24 cellular contexts compared by ENCODE assay signal in the genomic region with DNA sequence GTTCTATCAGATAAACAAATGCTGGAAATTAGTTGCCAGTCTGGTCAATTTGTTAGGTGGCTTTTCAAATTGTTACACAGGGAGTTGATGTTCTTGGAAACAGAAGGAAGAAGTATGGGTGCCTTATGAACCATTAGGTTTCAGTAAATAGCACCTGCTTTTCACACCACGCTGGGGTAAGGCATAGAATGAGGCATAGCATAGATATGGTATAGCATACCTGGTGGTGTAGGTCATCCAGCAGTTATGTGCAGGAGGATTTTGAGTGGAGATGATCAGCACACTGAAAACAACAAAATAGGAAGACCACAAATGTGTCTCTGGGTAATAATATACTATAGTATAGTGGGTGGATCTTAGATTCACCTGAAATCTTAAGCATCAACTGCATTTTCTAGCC.
"Had no signal": no experiment of that assay in that cellular context is flagged by ENCODE, and none has a peak within 500 bp of the region (broad histone marks: within the 10 kb centered on the region; RNA-seq: fewer than 3 reads in every experiment).

No MANE protein-coding gene starts in this region.

- H3K36me3 ChIP-seq: gastroesophageal sphincter, heart left ventricle, left lung, prostate gland, right atrium auricular region, sigmoid colon, thoracic aorta, tibial nerve, upper lobe of right lung, uterus had no signal

- H3K4me1 ChIP-seq: left lung, prostate gland, right atrium auricular region, upper lobe of right lung, uterus had no signal

- H3K9me3 Mint-ChIP-seq: nephron progenitor cell; stimulated activated effector memory CD8-positive, alpha-beta T cell treated with anti-CD3 and anti-CD28 coated beads, Interleukin-12 subunit alpha, Interleukin-12 subunit beta, amount 100 ng/mL, for 72 hours had no signal

- H3K27me3 ChIP-seq: gastroesophageal sphincter, heart left ventricle, hepatocyte, left lung, right atrium auricular region, sigmoid colon, tibial nerve, upper lobe of right lung, uterus had no signal

- H2AFZ ChIP-seq: hepatocyte had no signal

- H3K4me3 Mint-ChIP-seq: naive thymus-derived CD4-positive, alpha-beta T cell; nephron progenitor cell; stimulated activated effector memory CD8-positive, alpha-beta T cell treated with anti-CD3 and anti-CD28 coated beads, Interleukin-12 subunit alpha, Interleukin-12 subunit beta, amount 100 ng/mL, for 72 hours had no signal

- H3K4me3 ChIP-seq: gastroesophageal sphincter, heart left ventricle, hepatocyte, left lung, prostate gland, right atrium auricular region, sigmoid colon, thoracic aorta, tibial nerve, upper lobe of right lung, uterus had no signal

- H3K27ac ChIP-seq: epithelial cell of prostate, gastroesophageal sphincter, heart left ventricle, hepatocyte, left lung, prostate gland, right atrium auricular region, sigmoid colon, thoracic aorta, tibial nerve, upper lobe of right lung, uterus had no signal

- H3K27ac Mint-ChIP-seq: naive thymus-derived CD4-positive, alpha-beta T cell; nephron progenitor cell; stimulated activated effector memory CD8-positive, alpha-beta T cell treated with anti-CD3 and anti-CD28 coated beads, Interleukin-12 subunit alpha, Interleukin-12 subunit beta, amount 100 ng/mL, for 72 hours had no signal

- ATAC-seq: esophagus mucosa; gastroesophageal sphincter; heart left ventricle; left cardiac atrium; left lung; naive thymus-derived CD4-positive, alpha-beta T cell; stimulated activated effector memory CD8-positive, alpha-beta T cell treated with anti-CD3 and anti-CD28 coated beads, Interleukin-12 subunit alpha, Interleukin-12 subunit beta, amount 100 ng/mL, for 72 hours; upper lobe of right lung had no signal

- DNase-seq: cortex of kidney; heart left ventricle; left cardiac atrium; left lung; mesenchymal stem cell; midbrain; naive thymus-derived CD4-positive, alpha-beta T cell; nephron progenitor cell; sigmoid colon; stimulated activated CD4-positive, alpha-beta T cell treated with anti-CD3 and anti-CD28 coated beads, Interleukin-2, amount 100 ng/mL, for 24 hours; stimulated activated CD4-positive, alpha-beta T cell treated with anti-CD3 and anti-CD28 coated beads, Interleukin-4, amount 100 ng/mL, for 24 hours; stimulated activated naive CD4-positive, alpha-beta T cell treated with Interleukin-2 at 50 U/mL for 16 hours; substantia nigra; upper lobe of right lung had no signal

- H3K9me3 ChIP-seq: gastroesophageal sphincter, heart left ventricle, left lung, prostate gland, right atrium auricular region, sigmoid colon, thoracic aorta, tibial nerve, upper lobe of right lung, uterus had no signal

- H3K79me2 ChIP-seq: hepatocyte had no signal

- H3K36me3 Mint-ChIP-seq: naive thymus-derived CD4-positive, alpha-beta T cell; stimulated activated effector memory CD8-positive, alpha-beta T cell treated with anti-CD3 and anti-CD28 coated beads, Interleukin-12 subunit alpha, Interleukin-12 subunit beta, amount 100 ng/mL, for 72 hours had no signal

- H3K4me2 ChIP-seq: hepatocyte had no signal
